13 cellular contexts compared by ENCODE assay signal in the genomic region with DNA sequence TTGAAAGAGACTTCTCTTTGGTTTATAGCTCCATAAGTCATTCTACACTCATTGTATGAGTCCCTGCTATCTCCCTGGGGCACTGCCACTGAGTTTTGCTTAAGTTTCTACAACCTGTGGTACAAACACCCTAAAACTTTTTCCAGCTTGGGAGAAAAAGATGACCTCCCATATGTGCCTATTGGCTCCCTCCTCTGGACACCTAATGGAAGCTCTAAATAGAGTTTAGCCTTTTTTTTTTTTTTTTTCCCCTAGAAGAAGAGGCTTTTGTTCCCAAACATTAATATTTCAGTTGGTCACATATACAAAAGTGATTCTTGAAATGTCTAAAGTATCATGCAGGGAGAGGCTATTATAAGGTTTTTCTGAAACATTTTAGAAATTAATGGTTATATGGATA.
DNase-seq lines count a peak whose midpoint lies in the region; TF ChIP-seq lines count a peak whose summit lies in the region.
"Had no signal": no experiment of that assay in that cellular context is flagged by ENCODE, and none has a peak within 500 bp of the region (broad histone marks: within the 10 kb centered on the region; RNA-seq: fewer than 3 reads in every experiment).

No MANE protein-coding gene starts in this region.

- peak; percentile 4 for DNase-seq in NCI-H2171 treated with DMSO at 0.1 percent for 48 hours (lab: John Stamatoyannopoulos, UW)
- no peak for DNase-seq in NCI-H2171 (lab: John Stamatoyannopoulos, UW)
- peak; percentile 45 for DNase-seq in NCI-H69 (lab: John Stamatoyannopoulos, UW)
- peak; percentile 11 for DNase-seq in cerebellar cortex (ENCODE audit: low spot score)
- no peak for DNase-seq in retinal pigment epithelial cell (ENCODE audit: low read depth)
- DNase-seq in medulla oblongata (ENCODE audit: extremely low spot score) = no peak
- no peak for DNase-seq in globus pallidus (ENCODE audit: low spot score)
- no peak for DNase-seq in hepatic stellate cell (ENCODE audit: low spot score)
- DNase-seq: activated naive CD8-positive, alpha-beta T cell treated with anti-CD3 and anti-CD28 coated beads for 36 hours; heart left ventricle; midbrain; retina had no signal

- TF ChIP-seq CTCF in retinal pigment epithelial cell (conservative IDR thresholded peaks at IDR 0.05; ENCODE audit: low read depth, low read length) = peak; percentile 54

- H3K4me3 ChIP-seq in retinal pigment epithelial cell (ENCODE audit: low read length) = no peak overlapping the region
- H3K4me3 ChIP-seq: heart left ventricle, suprapubic skin had no signal

Comparison
In these comparisons a context has a peak if more than half of its experiments do, and no peak if none do; other contexts are left out.
1. DNase-seq: peak in NCI-H2171 treated with DMSO at 0.1 percent for 48 hours (single experiment), NCI-H69 (single experiment) and cerebellar cortex (single experiment); none in NCI-H2171 (single experiment), retinal pigment epithelial cell (single experiment), medulla oblongata (single experiment), globus pallidus (single experiment) and hepatic stellate cell (single experiment).